Comparison of ENCODE assay signal across 8 cellular contexts in genomic region chr19:1104452-1105216, GRCh38. TPM values are rescaled to one million over a fixed set of nuclear protein-coding genes. Genes with fewer than 3 reads are reported as not detected.
DNase-seq lines count a peak whose midpoint lies in the region; ATAC-seq and TF ChIP-seq lines count a peak whose summit lies in the region.

No MANE protein-coding gene starts in this region.

- peak overlapping the region; percentile 61 for H3K4me3 ChIP-seq in astrocyte of the spinal cord (ENCODE audit: low read depth, low read length)

- in situ Hi-C loops in astrocyte of the spinal cord (cut with HindIII; ENCODE audit: low sequenced_read_pairs) = no loop called here

- no peak for TF ChIP-seq CTCF in astrocyte of the spinal cord (IDR thresholded peaks at IDR 0.05; ENCODE audit: low read depth, low read length)

- DNase-seq in DMS53 (lab: John Stamatoyannopoulos, UW) = peak; percentile 82
- DNase-seq in LHCN-M2 (ENCODE audit: low read depth) = peak; percentile 65
- DNase-seq in T-helper 2 cell = peak; percentile 61 to 75 (median 74)
- DNase-seq in astrocyte of the spinal cord (ENCODE audit: low read depth, low spot score) = peak; percentile 59
- DNase-seq in hippocampal formation (lab: John Stamatoyannopoulos, UW) = peak; percentile 41 to 54
- DNase-seq in putamen (ENCODE audit: low spot score) = peak; percentile 72
- DNase-seq in GF-D8 (lab: John Stamatoyannopoulos, UW) = no peak

- peak; percentile 23 for ATAC-seq in GM21576 (IDR thresholded peaks at IDR 0.05; ENCODE audit: unreplicated experiment)

RNA-seq across cellular contexts. Expression of gene GPX4, which starts 0.8 kb away (rescaled TPM):
- 347 and 363 TPM in 2 replicates for total RNA-seq in LHCN-M2 (2014; rRNA removed)
- 753 TPM for polyA plus RNA-seq in LHCN-M2 (2012)

RNA-seq across cellular contexts. Expression of gene POLR2E, which starts 9.5 kb away (rescaled TPM):
- 277 and 355 TPM in 2 replicates for total RNA-seq in LHCN-M2 (2014; rRNA removed)
- 341 TPM for polyA plus RNA-seq in LHCN-M2 (2012)

RNA-seq across cellular contexts. Expression of gene ARHGAP45, which starts 37.7 kb away (rescaled TPM):
- 0.13 and 0.57 TPM in 2 replicates for total RNA-seq in LHCN-M2 (2014; rRNA removed)
- 3.5 TPM for polyA plus RNA-seq in LHCN-M2 (2012)
